In the genomic region with DNA sequence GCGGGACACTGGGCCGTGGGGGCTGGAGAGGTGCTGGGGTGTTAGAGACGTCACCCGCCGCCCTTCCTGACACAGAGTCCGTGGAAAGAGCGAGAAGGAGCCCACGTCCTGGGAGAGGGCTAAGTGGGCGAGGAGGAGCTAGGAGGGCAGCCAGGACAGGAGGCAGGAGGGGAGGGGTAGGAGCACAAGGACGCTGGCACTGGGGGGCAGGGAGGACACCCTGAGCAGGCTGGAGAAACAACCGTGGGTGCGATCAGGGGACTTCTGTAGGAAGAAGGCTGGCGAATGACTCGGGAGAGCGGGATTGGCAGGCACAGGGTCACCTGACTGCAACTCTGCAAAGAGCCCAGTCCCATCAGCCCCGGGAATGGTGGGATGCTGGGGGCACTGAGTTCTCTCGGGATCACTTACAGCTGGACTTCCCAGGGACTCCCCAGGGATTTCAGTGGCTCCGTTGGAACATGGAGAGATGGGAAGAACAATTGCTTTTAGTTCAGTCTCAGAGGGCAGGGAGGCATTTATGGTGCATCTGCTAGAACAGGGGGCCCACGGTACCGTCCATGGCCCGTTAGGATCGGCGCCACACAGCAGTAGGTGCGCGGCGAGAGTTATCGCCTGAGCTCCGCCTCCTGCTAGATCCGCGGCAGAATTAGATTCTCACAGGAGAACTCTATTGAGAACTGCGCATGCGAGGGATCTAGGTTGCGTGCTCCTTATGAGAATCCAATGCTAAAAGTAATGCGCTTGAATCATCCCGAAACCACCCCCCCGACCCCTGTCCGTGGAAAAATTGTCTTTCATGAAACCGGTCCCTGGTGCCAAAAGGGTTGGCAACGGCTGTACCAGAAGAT, we compare ENCODE assay signal across 1 cellular context.
TF ChIP-seq lines count a peak whose summit lies in the region.

No MANE protein-coding gene starts in this region.

TF ChIP-seq in K562, 482 proteins besides CTCF, POLR2A, EP300 and RAD21:
- TF ChIP-seq NRF1 (conservative IDR thresholded peaks at IDR 0.05 in 1 of 2, IDR thresholded peaks at IDR 0.05 in 1 of 2) (0 out of 4 replicates have a peak, but pooled peaks have one; percentile 22 to 27), RAD51 (IDR thresholded peaks at IDR 0.05; ENCODE audit: borderline replicate concordance, low read depth) (no peak)
